In genomic region chr1:112702420-112703261, GRCh38 we compare ENCODE assay signal across 8 cellular contexts. TPM values are rescaled to one million over a fixed set of nuclear protein-coding genes. Genes with fewer than 3 reads are reported as not detected.
DNase-seq lines count a peak whose midpoint lies in the region; TF ChIP-seq lines count a peak whose summit lies in the region.

No MANE protein-coding gene starts in this region.

- no peaks in the 10 kb centered on the region for H3K27me3 Mint-ChIP-seq in CD4-positive, alpha-beta memory T cell

- peaks cover 61% of the 10 kb centered on the region for H3K4me1 ChIP-seq in CD4-positive, alpha-beta memory T cell (ENCODE audit: insufficient read depth, low read length)
- H3K4me1 ChIP-seq in left ventricle myocardium inferior (peaks cover 92% of the 10 kb centered on the region), rectal smooth muscle tissue (ENCODE audit: control insufficient read depth, insufficient read depth, low read length) (peaks cover 46% of the 10 kb centered on the region)

- no peak overlapping the region for H3K4me3 ChIP-seq in CD4-positive, alpha-beta memory T cell (ENCODE audit: low read length in 2 of 2)
- H3K4me3 ChIP-seq in left ventricle myocardium inferior, result no peak overlapping the region
- no peak overlapping the region for H3K4me3 ChIP-seq in rectal smooth muscle tissue (ENCODE audit: low read length)

- H3K9me3 ChIP-seq in CD4-positive, alpha-beta memory T cell (ENCODE audit: control insufficient read depth in 1 of 2, low read length in 2 of 2), result no peaks in the 10 kb centered on the region
- H3K9me3 ChIP-seq in left ventricle myocardium inferior (replicated peaks), result no peaks in the 10 kb centered on the region

- H3K27me3 ChIP-seq in CD4-positive, alpha-beta memory T cell (ENCODE audit: insufficient read depth, low read length), result no peaks in the 10 kb centered on the region
- H3K27me3 ChIP-seq in left ventricle myocardium inferior (ENCODE audit: low read depth) (no peaks in the 10 kb centered on the region), rectal smooth muscle tissue (ENCODE audit: control insufficient read depth, insufficient read depth, low read length) (no peaks in the 10 kb centered on the region)

- CTCF ChIA-PET in CD4-positive, alpha-beta memory T cell (lab: Charles Lee; ENCODE audit: partially characterized antibody), result interaction anchor here (1.6 to 4.6 kb wide), 2 partner anchors 14 to 311 kb away, joined by 6 to 54 read pairs; partner anchors contain the start of gene PPM1J
- CTCF ChIA-PET in RWPE1 (lab: Yijun Ruan, JAX), result no interaction called here

- no peak overlapping the region for H3K9ac ChIP-seq in rectal smooth muscle tissue (ENCODE audit: low read length)

- no peak overlapping the region for H3K27ac ChIP-seq in CD4-positive, alpha-beta memory T cell (ENCODE audit: low read depth, low read length)
- peak overlapping the region; percentile 96 for H3K27ac ChIP-seq in RWPE1
- peak overlapping the region; percentile 99 for H3K27ac ChIP-seq in left ventricle myocardium inferior (replicated peaks)
- H3K27ac ChIP-seq in rectal smooth muscle tissue (ENCODE audit: low read depth, low read length), result peak overlapping the region; percentile 2

- H3K4me3 Mint-ChIP-seq in CD4-positive, alpha-beta memory T cell, result no peak overlapping the region

- peaks cover 33 to 77% (median 59%) of the 10 kb centered on the region in 4 donors for H3K4me1 Mint-ChIP-seq in CD4-positive, alpha-beta memory T cell

- H3K27ac Mint-ChIP-seq in CD4-positive, alpha-beta memory T cell, result peak overlapping the region; percentile 52 to 92 (median 83)

- POLR2A ChIA-PET in CD4-positive, alpha-beta memory T cell (lab: Charles Lee; ENCODE audit: partially characterized antibody), result interaction anchor here (1.3 to 6.3 kb wide), 5 partner anchors 12 to 84 kb away, joined by 3 to 44 read pairs (median 23); partner anchors contain the start of genes CAPZA1, MOV10, PPM1J and ST7L
- POLR2A ChIA-PET in RWPE1 (lab: Yijun Ruan, JAX; ENCODE audit: low non-redundant PET), result no interaction called here

- H3K36me3 ChIP-seq in CD4-positive, alpha-beta memory T cell (ENCODE audit: insufficient read depth, low read length), result peaks cover 11% of the 10 kb centered on the region
- H3K36me3 ChIP-seq in left ventricle myocardium inferior (peaks cover 41% of the 10 kb centered on the region), rectal smooth muscle tissue (ENCODE audit: control insufficient read depth, insufficient read depth, low read length) (peaks cover 16% of the 10 kb centered on the region)

- DNase-seq in CD4-positive, alpha-beta memory T cell, result no peak
- DNase-seq in RWPE1 (ENCODE audit: low spot score) (no peak), left ventricle myocardium inferior (no peak), GM19238 (ENCODE audit: insufficient read length, low spot score) (no peak), DMS79 (lab: John Stamatoyannopoulos, UW) (no peak), Ammon's horn (ENCODE audit: low spot score) (no peak), NCI-H187 treated with DMSO at 0.1 percent for 48 hours (lab: John Stamatoyannopoulos, UW) (no peak)

- intact Hi-C loops in CD4-positive, alpha-beta memory T cell (cut with micrococcal nuclease), result no loop called here
- intact Hi-C loops in left ventricle myocardium inferior (cut with micrococcal nuclease), result loop anchor here (5.0 kb wide), 1 partner anchor 305 kb away; the partner anchor contains the start of gene CTTNBP2NL

- H3K9me3 Mint-ChIP-seq in CD4-positive, alpha-beta memory T cell, result no peaks in the 10 kb centered on the region

- TF ChIP-seq CTCF in RWPE1 (conservative IDR thresholded peaks at IDR 0.05; ENCODE audit: low read depth) (no peak), left ventricle myocardium inferior (IDR thresholded peaks at IDR 0.05; ENCODE audit: borderline replicate concordance) (no peak)

- H3K36me3 Mint-ChIP-seq in CD4-positive, alpha-beta memory T cell, result peaks cover 13 to 35% of the 10 kb centered on the region in 2 donors

RNA-seq across cellular contexts. Expression of gene RHOC, which starts 4.3 kb away (rescaled TPM):
- 1 to 10 TPM; 6.1 to 6.7 TPM for total RNA-seq in CD4-positive, alpha-beta memory T cell
- 10 to 100 TPM; 18.2 to 26.4 TPM for polyA plus RNA-seq in CD4-positive, alpha-beta memory T cell
- total RNA-seq in left ventricle myocardium inferior, result 129 TPM

RNA-seq across cellular contexts. Expression of gene PPM1J, which starts 12.5 kb away (rescaled TPM):
- total RNA-seq in CD4-positive, alpha-beta memory T cell, result under 1 TPM in 1 of 2 experiments, not detected in 1; 0.76 TPM
- under 1 TPM in 1 of 2 donors, not detected in 1; 0.13 TPM for polyA plus RNA-seq in CD4-positive, alpha-beta memory T cell
- total RNA-seq in left ventricle myocardium inferior, result 5.4 TPM

RNA-seq across cellular contexts. Expression of gene MOV10, which starts 28.2 kb away (rescaled TPM):
- total RNA-seq in CD4-positive, alpha-beta memory T cell, result 10 to 100 TPM; 90.6 to 96.1 TPM
- polyA plus RNA-seq in CD4-positive, alpha-beta memory T cell, result 10 to 100 TPM; 21.8 to 43.6 TPM
- total RNA-seq in left ventricle myocardium inferior, result 12.7 TPM

Comparison
In these comparisons a context has a peak if more than half of its experiments do, and no peak if none do; other contexts are left out.
1. RNA of gene RHOC, which starts 4.3 kb away (total RNA-seq): 129 TPM in left ventricle myocardium inferior (single experiment); 6.1 to 6.7 TPM in CD4-positive, alpha-beta memory T cell; every median in the first group is over 10 times any median in the second.